ENCODE assay signal across 2 cellular contexts in genomic region chr11:19966927-19967326, GRCh38.
TF ChIP-seq lines count a peak whose summit lies in the region.

No MANE protein-coding gene starts in this region.

TF ChIP-seq in HepG2, 621 proteins besides CTCF, POLR2A, EP300 and RAD21:
- TF ChIP-seq HIC2 (CRISPR knock-in tag; IDR thresholded peaks at IDR 0.05; ENCODE audit: low read depth) = no peak
- TF ChIP-seq ZBTB40 (IDR thresholded peaks at IDR 0.05) = no peak
- TF ChIP-seq ZBTB40 (CRISPR knock-in tag; IDR thresholded peaks at IDR 0.05) = no peak
- peak; percentile 79 for TF ChIP-seq ZNF629 (CRISPR knock-in tag; conservative IDR thresholded peaks at IDR 0.05)

TF ChIP-seq in K562, 482 proteins besides CTCF, POLR2A, EP300 and RAD21 (continued from another document and continues in another):
- no peak for TF ChIP-seq E4F1 (CRISPR knock-in tag; IDR thresholded peaks at IDR 0.05; ENCODE audit: borderline replicate concordance)
- no peak for TF ChIP-seq POLR2G (IDR thresholded peaks at IDR 0.05; ENCODE audit: low read depth, low read length)
- TF ChIP-seq POLR2AphosphoS5 (IDR thresholded peaks at IDR 0.05; ENCODE audit: control insufficient read depth, insufficient read depth, low read depth, low read length) = no peak
- peak in 1 of 2 experiments; percentile 53; a peak in 1 of 4 replicates for TF ChIP-seq RCOR1 (IDR thresholded peaks at IDR 0.05; ENCODE audit: borderline replicate concordance in 1 of 2, low read depth in 2 of 2, low read length in 2 of 2)
- no peak for TF ChIP-seq CREM (IDR thresholded peaks at IDR 0.05; ENCODE audit: low read depth)
- TF ChIP-seq E2F5 (CRISPR knock-in tag; IDR thresholded peaks at IDR 0.05) = no peak
- no peak for TF ChIP-seq ZMIZ1 (IDR thresholded peaks at IDR 0.05; ENCODE audit: low read depth in 2 of 2, low read length in 2 of 2)
- TF ChIP-seq ZBTB5 (IDR thresholded peaks at IDR 0.05) = no peak
- no peak for TF ChIP-seq ZNF717 (CRISPR knock-in tag; IDR thresholded peaks at IDR 0.05)
- TF ChIP-seq ARID4B (CRISPR knock-in tag; IDR thresholded peaks at IDR 0.05) = no peak
- TF ChIP-seq THAP7 (CRISPR knock-in tag; IDR thresholded peaks at IDR 0.05) = no peak
- no peak for TF ChIP-seq ZNF518B (CRISPR knock-in tag; IDR thresholded peaks at IDR 0.05)
- no peak for TF ChIP-seq HMGN3 (IDR thresholded peaks at IDR 0.05; ENCODE audit: borderline replicate concordance, extremely low read depth, insufficient read length, low read depth, low read length)
- no peak for TF ChIP-seq RERE (CRISPR knock-in tag; IDR thresholded peaks at IDR 0.05; ENCODE audit: borderline replicate concordance)
- TF ChIP-seq ESRRA (IDR thresholded peaks at IDR 0.05; ENCODE audit: borderline replicate concordance, low read depth) = peak; percentile 86
- no peak for TF ChIP-seq EGR1 (conservative IDR thresholded peaks at IDR 0.05)
- no peak for TF ChIP-seq TCF3 (CRISPR knock-in tag; IDR thresholded peaks at IDR 0.05)
- no peak for TF ChIP-seq REST (CRISPR knock-in tag; IDR thresholded peaks at IDR 0.05; ENCODE audit: low read depth)
- no peak for TF ChIP-seq ZNF780A (CRISPR knock-in tag; IDR thresholded peaks at IDR 0.05)
